11 cellular contexts compared by ENCODE assay signal in the genomic region with DNA sequence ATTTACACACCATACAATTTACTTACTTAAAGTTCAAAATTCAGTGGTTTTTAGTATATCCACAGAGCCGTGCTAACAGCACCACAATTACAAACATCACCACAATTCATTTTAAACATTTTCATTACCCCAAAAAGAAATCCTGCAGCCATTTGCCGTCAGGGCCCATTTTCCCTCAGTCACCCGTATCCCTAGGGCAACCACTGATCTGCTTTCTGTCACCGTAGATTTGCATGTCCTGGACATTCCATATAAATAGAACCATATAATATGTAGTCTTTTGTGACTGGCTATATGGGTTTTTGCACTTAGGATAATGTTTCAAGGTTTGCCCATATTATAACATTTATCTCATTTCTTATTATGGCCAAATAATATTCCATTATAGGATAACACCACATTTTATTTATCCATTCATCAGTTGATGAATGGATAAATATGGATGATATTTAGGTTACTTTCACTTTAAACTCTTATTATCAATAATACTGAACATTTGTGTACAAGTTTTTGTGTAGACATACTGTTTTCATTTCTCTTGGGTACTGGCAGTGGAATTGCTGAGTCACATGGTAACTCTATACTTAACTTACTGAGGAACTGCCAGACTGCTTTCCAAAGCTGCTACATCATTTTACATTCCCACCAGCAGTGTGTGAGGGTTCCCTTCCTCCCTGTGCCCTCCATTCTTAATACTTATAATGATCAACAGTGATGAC.
DNase-seq lines count a peak whose midpoint lies in the region; TF ChIP-seq lines count a peak whose summit lies in the region.
"Had no signal": no experiment of that assay in that cellular context is flagged by ENCODE, and none has a peak within 500 bp of the region (broad histone marks: within the 10 kb centered on the region; RNA-seq: fewer than 3 reads in every experiment).

No MANE protein-coding gene starts in this region.

- H3K27ac Mint-ChIP-seq in chondrocyte (ENCODE audit: unreplicated experiment), result peak overlapping the region; percentile 58
- H3K27ac Mint-ChIP-seq: neural progenitor cell had no signal

- H3K4me3 ChIP-seq in tibial nerve, result no peak overlapping the region
- H3K4me3 ChIP-seq: neural progenitor cell had no signal

- TF ChIP-seq POLR2A in tibial nerve (IDR thresholded peaks at IDR 0.05), result no peak

- no peaks in the 10 kb centered on the region for H3K27me3 Mint-ChIP-seq in chondrocyte (ENCODE audit: low read depth)

- DNase-seq in NOMO-1 treated with DMSO at 0.1 percent for 48 hours (lab: John Stamatoyannopoulos, UW; ENCODE audit: unreplicated experiment) (peak; percentile 30), NOMO-1 treated with dmso at 0.1 percent for 144 hours (lab: John Stamatoyannopoulos, UW; ENCODE audit: unreplicated experiment) (no peak), NCI-H2171 treated with DMSO at 0.1 percent for 48 hours (lab: John Stamatoyannopoulos, UW) (peak; percentile 55), chondrocyte (ENCODE audit: low spot score) (no peak), renal cortical epithelial cell (ENCODE audit: low read depth) (peak; percentile 22), tibial nerve (ENCODE audit: low spot score in 2 of 2) (no peak), glomerular visceral epithelial cell (ENCODE audit: extremely low spot score) (no peak)
- no peak for DNase-seq in activated naive CD4-positive, alpha-beta T cell treated with Interleukin-2 at 50 U/mL for 16 hours
- DNase-seq: foreskin keratinocyte, kidney glomerular epithelial cell had no signal

- TF ChIP-seq CTCF in chondrocyte (IDR thresholded peaks at IDR 0.05) (peak; percentile 36), tibial nerve (IDR thresholded peaks at IDR 0.05) (no peak)

- H3K27me3 ChIP-seq in tibial nerve, result no peaks in the 10 kb centered on the region
- H3K27me3 ChIP-seq: foreskin keratinocyte, neural progenitor cell had no signal

- peaks cover 0 to 7% (median 2%) of the 10 kb centered on the region in 4 donors for H3K9me3 ChIP-seq in tibial nerve

- WGBS in tibial nerve, 2 donors, result 93 to 94% methylated on average over 4 of the region's 4 CpGs

- H3K27ac ChIP-seq in tibial nerve, result no peak overlapping the region
- H3K27ac ChIP-seq: foreskin keratinocyte, neural progenitor cell had no signal

- H3K36me3 ChIP-seq in tibial nerve, result peaks cover 0 to 11% (median 0%) of the 10 kb centered on the region in 3 donors

- peaks cover 23% of the 10 kb centered on the region for H3K9me3 Mint-ChIP-seq in chondrocyte (ENCODE audit: low read depth)

- no peaks in the 10 kb centered on the region for H3K4me1 ChIP-seq in tibial nerve

- H3K36me3 Mint-ChIP-seq in chondrocyte (ENCODE audit: low read depth), result peaks cover 13% of the 10 kb centered on the region

- no peak for TF ChIP-seq EP300 in tibial nerve (IDR thresholded peaks at IDR 0.05)

- peaks cover 21% of the 10 kb centered on the region for H3K4me1 Mint-ChIP-seq in chondrocyte (ENCODE audit: low read depth)
- H3K4me1 Mint-ChIP-seq: neural progenitor cell had no signal

- no peak overlapping the region for H3K4me3 Mint-ChIP-seq in chondrocyte (ENCODE audit: unreplicated experiment)
- H3K4me3 Mint-ChIP-seq: neural progenitor cell had no signal

Comparison
In these comparisons a context has a peak if more than half of its experiments do, and no peak if none do; other contexts are left out.
1. DNase-seq: peak in NOMO-1 treated with DMSO at 0.1 percent for 48 hours (single experiment), NCI-H2171 treated with DMSO at 0.1 percent for 48 hours (single experiment) and renal cortical epithelial cell (single experiment); none in NOMO-1 treated with dmso at 0.1 percent for 144 hours (single experiment), chondrocyte (single experiment), tibial nerve (0 of 2), activated naive CD4-positive, alpha-beta T cell treated with Interleukin-2 at 50 U/mL for 16 hours (single experiment) and glomerular visceral epithelial cell (single experiment).